In genomic region chr3:179324270-179324754, GRCh38 we compare ENCODE assay signal across 8 cellular contexts. TPM values are rescaled to one million over a fixed set of nuclear protein-coding genes. Genes with fewer than 3 reads are reported as not detected.
DNase-seq lines count a peak whose midpoint lies in the region; ATAC-seq and TF ChIP-seq lines count a peak whose summit lies in the region.

No MANE protein-coding gene starts in this region.

- ATAC-seq in naive B cell (ENCODE audit: low read depth in 2 of 2), result no peak

- peak overlapping the region; percentile 87 to 95 (median 92) for H3K4me3 Mint-ChIP-seq in naive B cell

- H3K9me3 ChIP-seq in colonic mucosa, result no peaks in the 10 kb centered on the region

- no peaks in the 10 kb centered on the region for H3K9me3 Mint-ChIP-seq in naive B cell

- H3K27ac Mint-ChIP-seq in naive B cell, result peak overlapping the region; percentile 92 to 98 (median 96)

- H3K27ac ChIP-seq in 22Rv1, result peak overlapping the region; percentile 75
- peak overlapping the region; percentile 90 for H3K27ac ChIP-seq in colonic mucosa

- no peaks in the 10 kb centered on the region for H3K27me3 Mint-ChIP-seq in naive B cell

- H3K4me3 ChIP-seq in GM08714 (ENCODE audit: low read length) (peak overlapping the region; percentile 78), colonic mucosa (peak overlapping the region; percentile 85)

- peaks cover 0 to 4% of the 10 kb centered on the region in 2 donors for H3K36me3 Mint-ChIP-seq in naive B cell

- H3K9ac ChIP-seq in colonic mucosa (ENCODE audit: low read depth in 2 of 2, low read length in 2 of 2), result peak overlapping the region in 1 of 2 donors; percentile 61

- no peaks in the 10 kb centered on the region for H3K27me3 ChIP-seq in colonic mucosa

- intact Hi-C loops in colonic mucosa (cut with DNase I), result loop anchor here (5.0 to 10.0 kb wide), 2 partner anchors 177 to 240 kb away; partner anchors contain the start of genes ACTL6A and PIK3CA

- DNase-seq in OCI-M1 (lab: John Stamatoyannopoulos, UW) (peak; percentile 34), colonic mucosa (no peak), naive B cell (no peak), cerebellum (ENCODE audit: low spot score) (no peak), NCI-H526 treated with DMSO at 0.1 percent for 48 hours (lab: John Stamatoyannopoulos, UW) (no peak), GOT3 (lab: John Stamatoyannopoulos, UW) (no peak)

- H3K4me1 Mint-ChIP-seq in naive B cell, result peaks cover 30 to 40% (median 38%) of the 10 kb centered on the region in 3 donors

- TF ChIP-seq CTCF in 22Rv1 (IDR thresholded peaks at IDR 0.05), result no peak
- TF ChIP-seq CTCF in colonic mucosa (IDR thresholded peaks at IDR 0.05), result no peak

- H3K36me3 ChIP-seq in colonic mucosa, result no peaks in the 10 kb centered on the region

- H3K4me1 ChIP-seq in colonic mucosa, result peaks cover 15% of the 10 kb centered on the region

RNA-seq across cellular contexts. Expression of gene ZNF639, which starts 1.5 kb away (rescaled TPM):
- total RNA-seq in colonic mucosa, result 10 to 100 TPM; 18.6 to 29.4 TPM
- polyA plus RNA-seq in naive B cell (ENCODE audit: low read depth in 6 of 6), result 10 to 100 TPM; 51.3 to 93.5 (median 57.5) TPM
- total RNA-seq in cerebellum, result 51.8 TPM

RNA-seq across cellular contexts. Expression of gene MFN1, which starts 23.2 kb away (rescaled TPM):
- total RNA-seq in colonic mucosa (10 to 100 TPM; 50.5 to 53.3 TPM), cerebellum (95.7 TPM)
- 10 to 100 TPM; 18.2 to 41.4 (median 31.2) TPM for polyA plus RNA-seq in naive B cell (ENCODE audit: low read depth in 6 of 6)
